1 cellular context compared by ENCODE assay signal in the genomic region with DNA sequence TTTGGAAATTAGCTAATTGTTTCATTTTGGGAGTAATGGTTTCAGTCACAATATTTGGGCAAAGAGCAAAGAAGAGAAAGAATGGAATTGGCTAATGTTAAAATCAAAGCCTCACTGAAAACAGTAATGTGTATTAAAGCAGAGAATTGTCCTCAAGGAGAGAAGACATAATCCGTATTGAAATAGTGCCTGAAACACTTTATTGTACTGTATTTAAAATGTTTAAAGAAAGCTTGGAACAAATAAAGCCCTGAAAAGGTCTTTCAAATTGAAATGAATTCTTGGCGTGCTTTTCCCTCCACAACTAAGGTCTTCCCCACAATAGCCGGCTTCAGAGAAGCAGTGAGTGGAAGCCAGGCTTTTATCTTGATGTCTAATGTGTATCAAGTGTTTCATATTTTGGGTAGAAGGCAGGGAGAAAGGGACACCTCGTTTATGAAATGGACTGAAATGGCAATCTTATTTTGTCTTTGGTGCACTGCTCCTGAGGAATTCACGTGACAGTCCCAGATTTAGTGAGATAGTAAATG.
TF ChIP-seq lines count a peak whose summit lies in the region.

No MANE protein-coding gene starts in this region.

TF ChIP-seq in GM23338, 12 proteins besides CTCF, POLR2A, EP300 and RAD21 (continued from another document):
- TF ChIP-seq, protein P1, sequence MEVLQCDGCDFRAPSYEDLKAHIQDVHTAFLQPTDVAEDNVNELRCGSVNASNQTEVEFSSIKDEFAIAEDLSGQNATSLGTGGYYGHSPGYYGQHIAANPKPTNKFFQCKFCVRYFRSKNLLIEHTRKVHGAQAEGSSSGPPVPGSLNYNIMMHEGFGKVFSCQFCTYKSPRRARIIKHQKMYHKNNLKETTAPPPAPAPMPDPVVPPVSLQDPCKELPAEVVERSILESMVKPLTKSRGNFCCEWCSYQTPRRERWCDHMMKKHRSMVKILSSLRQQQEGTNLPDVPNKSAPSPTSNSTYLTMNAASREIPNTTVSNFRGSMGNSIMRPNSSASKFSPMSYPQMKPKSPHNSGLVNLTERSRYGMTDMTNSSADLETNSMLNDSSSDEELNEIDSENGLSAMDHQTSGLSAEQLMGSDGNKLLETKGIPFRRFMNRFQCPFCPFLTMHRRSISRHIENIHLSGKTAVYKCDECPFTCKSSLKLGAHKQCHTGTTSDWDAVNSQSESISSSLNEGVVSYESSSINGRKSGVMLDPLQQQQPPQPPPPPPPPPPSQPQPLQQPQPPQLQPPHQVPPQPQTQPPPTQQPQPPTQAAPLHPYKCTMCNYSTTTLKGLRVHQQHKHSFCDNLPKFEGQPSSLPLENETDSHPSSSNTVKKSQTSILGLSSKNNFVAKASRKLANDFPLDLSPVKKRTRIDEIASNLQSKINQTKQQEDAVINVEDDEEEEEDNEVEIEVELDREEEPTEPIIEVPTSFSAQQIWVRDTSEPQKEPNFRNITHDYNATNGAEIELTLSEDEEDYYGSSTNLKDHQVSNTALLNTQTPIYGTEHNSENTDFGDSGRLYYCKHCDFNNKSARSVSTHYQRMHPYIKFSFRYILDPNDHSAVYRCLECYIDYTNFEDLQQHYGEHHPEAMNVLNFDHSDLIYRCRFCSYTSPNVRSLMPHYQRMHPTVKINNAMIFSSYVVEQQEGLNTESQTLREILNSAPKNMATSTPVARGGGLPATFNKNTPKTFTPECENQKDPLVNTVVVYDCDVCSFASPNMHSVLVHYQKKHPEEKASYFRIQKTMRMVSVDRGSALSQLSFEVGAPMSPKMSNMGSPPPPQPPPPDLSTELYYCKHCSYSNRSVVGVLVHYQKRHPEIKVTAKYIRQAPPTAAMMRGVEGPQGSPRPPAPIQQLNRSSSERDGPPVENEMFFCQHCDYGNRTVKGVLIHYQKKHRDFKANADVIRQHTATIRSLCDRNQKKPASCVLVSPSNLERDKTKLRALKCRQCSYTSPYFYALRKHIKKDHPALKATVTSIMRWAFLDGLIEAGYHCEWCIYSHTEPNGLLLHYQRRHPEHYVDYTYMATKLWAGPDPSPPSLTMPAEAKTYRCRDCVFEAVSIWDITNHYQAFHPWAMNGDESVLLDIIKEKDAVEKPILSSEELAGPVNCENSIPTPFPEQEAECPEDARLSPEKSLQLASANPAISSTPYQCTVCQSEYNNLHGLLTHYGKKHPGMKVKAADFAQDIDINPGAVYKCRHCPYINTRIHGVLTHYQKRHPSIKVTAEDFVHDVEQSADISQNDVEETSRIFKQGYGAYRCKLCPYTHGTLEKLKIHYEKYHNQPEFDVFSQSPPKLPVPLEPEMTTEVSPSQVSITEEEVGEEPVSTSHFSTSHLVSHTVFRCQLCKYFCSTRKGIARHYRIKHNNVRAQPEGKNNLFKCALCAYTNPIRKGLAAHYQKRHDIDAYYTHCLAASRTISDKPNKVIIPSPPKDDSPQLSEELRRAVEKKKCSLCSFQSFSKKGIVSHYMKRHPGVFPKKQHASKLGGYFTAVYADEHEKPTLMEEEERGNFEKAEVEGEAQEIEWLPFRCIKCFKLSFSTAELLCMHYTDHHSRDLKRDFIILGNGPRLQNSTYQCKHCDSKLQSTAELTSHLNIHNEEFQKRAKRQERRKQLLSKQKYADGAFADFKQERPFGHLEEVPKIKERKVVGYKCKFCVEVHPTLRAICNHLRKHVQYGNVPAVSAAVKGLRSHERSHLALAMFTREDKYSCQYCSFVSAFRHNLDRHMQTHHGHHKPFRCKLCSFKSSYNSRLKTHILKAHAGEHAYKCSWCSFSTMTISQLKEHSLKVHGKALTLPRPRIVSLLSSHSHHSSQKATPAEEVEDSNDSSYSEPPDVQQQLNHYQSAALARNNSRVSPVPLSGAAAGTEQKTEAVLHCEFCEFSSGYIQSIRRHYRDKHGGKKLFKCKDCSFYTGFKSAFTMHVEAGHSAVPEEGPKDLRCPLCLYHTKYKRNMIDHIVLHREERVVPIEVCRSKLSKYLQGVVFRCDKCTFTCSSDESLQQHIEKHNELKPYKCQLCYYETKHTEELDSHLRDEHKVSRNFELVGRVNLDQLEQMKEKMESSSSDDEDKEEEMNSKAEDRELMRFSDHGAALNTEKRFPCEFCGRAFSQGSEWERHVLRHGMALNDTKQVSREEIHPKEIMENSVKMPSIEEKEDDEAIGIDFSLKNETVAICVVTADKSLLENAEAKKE (CRISPR knock-in tag; IDR thresholded peaks at IDR 0.05): no peak
TF ChIP-seq in GM23338: peak in this region for 0.
